11 cellular contexts compared by ENCODE assay signal in the genomic region with DNA sequence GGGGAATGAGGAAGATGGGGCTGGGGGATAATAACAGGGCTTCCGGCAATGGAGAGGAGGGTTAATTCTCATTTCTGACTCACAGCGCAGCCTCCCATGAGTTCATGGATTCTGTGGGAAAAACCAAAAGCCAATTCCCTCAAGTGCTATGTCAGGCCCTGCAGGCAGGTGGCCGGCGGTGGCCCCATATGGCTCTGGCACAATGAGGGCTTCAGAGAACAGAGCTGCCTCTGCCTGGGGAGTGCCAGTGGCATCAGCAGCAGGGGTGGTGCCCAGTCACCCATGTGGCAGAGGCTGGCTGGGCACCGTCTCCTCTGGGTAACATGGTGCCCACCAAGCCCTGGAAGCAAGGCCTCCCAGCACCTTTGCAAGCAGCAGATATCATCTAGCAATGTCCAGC.
DNase-seq lines count a peak whose midpoint lies in the region; ATAC-seq and TF ChIP-seq lines count a peak whose summit lies in the region.
"Had no signal": no experiment of that assay in that cellular context is flagged by ENCODE, and none has a peak within 500 bp of the region (broad histone marks: within the 10 kb centered on the region; RNA-seq: fewer than 3 reads in every experiment).

No MANE protein-coding gene starts in this region.

- H2AFZ ChIP-seq in fibroblast of lung (ENCODE audit: low read length) = no peak overlapping the region

- no peaks in the 10 kb centered on the region for H3K36me3 ChIP-seq in left ventricle myocardium inferior
- H3K36me3 ChIP-seq in fibroblast of lung (ENCODE audit: control insufficient read depth, insufficient read depth, low read length) = no peaks in the 10 kb centered on the region
- no peaks in the 10 kb centered on the region for H3K36me3 ChIP-seq in skeletal muscle tissue (ENCODE audit: control insufficient read depth in 3 of 3, insufficient read depth in 3 of 3, low read length in 3 of 3)

- H3K4me3 ChIP-seq in left ventricle myocardium inferior = no peak overlapping the region
- H3K4me3 ChIP-seq in fibroblast of lung (replicated peaks in 1 of 4; ENCODE audit: control extremely low read depth in 1 of 4, insufficient read depth in 1 of 4, low read depth in 3 of 4, low read length in 4 of 4) = no peak overlapping the region
- no peak overlapping the region for H3K4me3 ChIP-seq in skeletal muscle tissue (ENCODE audit: low read length in 3 of 3)

- intact Hi-C loops in left ventricle myocardium inferior (cut with micrococcal nuclease) = loop anchor here (10.0 kb wide), 1 partner anchor 130 kb away; no protein-coding TSS in a partner anchor
- intact Hi-C loops in cardiac septum (cut with DNase I) = loop anchor here (5.0 to 10.0 kb wide), 7 partner anchors 63 to 672 kb away; partner anchors contain the start of genes MEDAG and USPL1

- no peak overlapping the region for H3K9ac ChIP-seq in fibroblast of lung (ENCODE audit: insufficient read depth, low read length)
- H3K9ac ChIP-seq in skeletal muscle tissue (ENCODE audit: low read depth in 1 of 3, low read length in 3 of 3) = peak overlapping the region in 2 of 3 donors; percentile 66 to 86

- H3K27me3 ChIP-seq in left ventricle myocardium inferior (ENCODE audit: low read depth) (no peaks in the 10 kb centered on the region), fibroblast of lung (ENCODE audit: control insufficient read depth, insufficient read depth, low read length) (no peaks in the 10 kb centered on the region), skeletal muscle tissue (ENCODE audit: control insufficient read depth in 3 of 3, insufficient read depth in 3 of 3, low read length in 3 of 3) (no peaks in the 10 kb centered on the region)

- DNase-seq in left ventricle myocardium inferior (no peak), cardiac septum (ENCODE audit: low spot score) (no peak), SK-MEL-5 (ENCODE audit: low read depth, low spot score) (peak; percentile 23), fibroblast of lung (ENCODE audit: low read depth in 2 of 2) (no peak), NCI-H1105 (lab: John Stamatoyannopoulos, UW) (no peak)
- DNase-seq: activated naive CD4-positive, alpha-beta T cell treated with Interleukin-2 at 50 U/mL for 16 hours; NCI-H446; T1000 had no signal

- in situ Hi-C loops in SK-MEL-5 (cut with HindIII; ENCODE audit: low pct_unique_long_range_greater_than_20kb, low sequenced_read_pairs) = no loop called here

- H3K79me2 ChIP-seq in fibroblast of lung (ENCODE audit: control insufficient read depth, insufficient read depth, low read length) = no peaks in the 10 kb centered on the region

- H3K9me3 ChIP-seq in left ventricle myocardium inferior (replicated peaks) (no peaks in the 10 kb centered on the region), fibroblast of lung (ENCODE audit: control insufficient read depth, insufficient read depth, low read depth, low read length) (no peaks in the 10 kb centered on the region), skeletal muscle tissue (ENCODE audit: control insufficient read depth in 3 of 3, low read length in 3 of 3) (no peaks in the 10 kb centered on the region)

- no peak overlapping the region for H3K27ac ChIP-seq in left ventricle myocardium inferior (replicated peaks)
- no peak overlapping the region for H3K27ac ChIP-seq in fibroblast of lung (ENCODE audit: insufficient read depth, low read length)
- H3K27ac ChIP-seq in skeletal muscle tissue (ENCODE audit: low read depth, low read length) = no peak overlapping the region

- H4K20me1 ChIP-seq in fibroblast of lung (ENCODE audit: control insufficient read depth, extremely low read depth, insufficient read depth, low read length) = no peaks in the 10 kb centered on the region

- ATAC-seq in GM18858 (IDR thresholded peaks at IDR 0.05; ENCODE audit: unreplicated experiment) (no peak), HG02678 (IDR thresholded peaks at IDR 0.05; ENCODE audit: unreplicated experiment) (no peak)

- TF ChIP-seq CTCF in left ventricle myocardium inferior (IDR thresholded peaks at IDR 0.05; ENCODE audit: borderline replicate concordance) (peak; percentile 10), fibroblast of lung (conservative IDR thresholded peaks at IDR 0.05 in 1 of 2, IDR thresholded peaks at IDR 0.05 in 1 of 2; ENCODE audit: low read depth in 1 of 2, low read length in 2 of 2) (peak; percentile 16 to 18)

- no peak overlapping the region for H3K4me2 ChIP-seq in fibroblast of lung (ENCODE audit: extremely low read depth, insufficient read depth, low read length)

- peaks cover 35% of the 10 kb centered on the region for H3K4me1 ChIP-seq in left ventricle myocardium inferior
- H3K4me1 ChIP-seq in fibroblast of lung (ENCODE audit: control insufficient read depth, extremely low read depth, insufficient read depth, low read length) = peaks cover 6% of the 10 kb centered on the region
- H3K4me1 ChIP-seq in skeletal muscle tissue (ENCODE audit: control insufficient read depth in 3 of 3, insufficient read depth in 3 of 3, low read length in 3 of 3) = peaks cover 19 to 24% (median 20%) of the 10 kb centered on the region in 3 donors
